ENCODE assay signal across 9 cellular contexts in genomic region chr17:1422907-1423306, GRCh38. TPM values are rescaled to one million over a fixed set of nuclear protein-coding genes. Genes with fewer than 3 reads are reported as not detected.
DNase-seq lines count a peak whose midpoint lies in the region; ATAC-seq lines count a peak whose summit lies in the region.
"Had no signal": no experiment of that assay in that cellular context is flagged by ENCODE, and none has a peak within 500 bp of the region (broad histone marks: within the 10 kb centered on the region; RNA-seq: fewer than 3 reads in every experiment).

No MANE protein-coding gene starts in this region.

- peaks cover 16% of the 10 kb centered on the region for H3K36me3 ChIP-seq in rectal smooth muscle tissue (ENCODE audit: control insufficient read depth, insufficient read depth, low read length)

- no peak overlapping the region for H3K9ac ChIP-seq in rectal smooth muscle tissue (ENCODE audit: low read length)

- H3K27ac ChIP-seq in rectal smooth muscle tissue (ENCODE audit: low read depth, low read length) = peak overlapping the region; percentile 3
- H3K27ac ChIP-seq: VCaP had no signal

- in situ Hi-C loops in SK-MEL-5 (cut with HindIII; ENCODE audit: low pct_unique_long_range_greater_than_20kb, low sequenced_read_pairs) = no loop called here

- H3K4me1 ChIP-seq in rectal smooth muscle tissue (ENCODE audit: control insufficient read depth, insufficient read depth, low read length) = no peaks in the 10 kb centered on the region

- no peak overlapping the region for H3K4me3 ChIP-seq in rectal smooth muscle tissue (ENCODE audit: low read length)

- ATAC-seq in HG03280 (IDR thresholded peaks at IDR 0.05; ENCODE audit: unreplicated experiment) = no peak
- no peak for ATAC-seq in HG03342 (IDR thresholded peaks at IDR 0.05; ENCODE audit: unreplicated experiment)

- no peaks in the 10 kb centered on the region for H3K27me3 ChIP-seq in rectal smooth muscle tissue (ENCODE audit: control insufficient read depth, insufficient read depth, low read length)

- DNase-seq in GM04503 (ENCODE audit: low read depth) = peak; percentile 88
- DNase-seq in SK-MEL-5 (ENCODE audit: low read depth, low spot score) = peak; percentile 93
- peak; percentile 96 for DNase-seq in fibroblast of peridontal ligament (ENCODE audit: extremely low read depth)
- no peak for DNase-seq in NCI-H1436 treated with DMSO at 0.1 percent for 48 hours (lab: John Stamatoyannopoulos, UW)
- DNase-seq in HuH-7.5 (ENCODE audit: low spot score) = no peak

RNA-seq across cellular contexts. Expression of gene YWHAE, which starts 22.9 kb away (rescaled TPM):
- total RNA-seq in SK-MEL-5 (2014; rRNA removed; shearing (Covaris generic)) = 244 and 257 TPM in 2 replicates
- 1,128 and 1,216 TPM in 2 replicates for polyA plus RNA-seq in SK-MEL-5 (2015; cell fraction: cytosol; rRNA removed)
- polyA plus RNA-seq in SK-MEL-5 (2015; cell fraction: nucleus; rRNA removed) = 182 and 202 TPM in 2 replicates

RNA-seq across cellular contexts. Expression of gene CRK, which starts 33.1 kb away (rescaled TPM):
- total RNA-seq in SK-MEL-5 (2014; rRNA removed; shearing (Covaris generic)) = 80.7 and 87.1 TPM in 2 replicates
- polyA plus RNA-seq in SK-MEL-5 (2015; cell fraction: cytosol; rRNA removed) = 57.1 and 76.6 TPM in 2 replicates
- polyA plus RNA-seq in SK-MEL-5 (2015; cell fraction: nucleus; rRNA removed) = 14.3 and 14.8 TPM in 2 replicates

Comparison
In these comparisons a context has a peak if more than half of its experiments do, and no peak if none do; other contexts are left out.
1. DNase-seq: peak in GM04503 (single experiment), SK-MEL-5 (single experiment) and fibroblast of peridontal ligament (single experiment); none in NCI-H1436 treated with DMSO at 0.1 percent for 48 hours (single experiment) and HuH-7.5 (single experiment).